In genomic region chr7:90816511-90817142, GRCh38 we compare ENCODE assay signal across 9 cellular contexts.
DNase-seq lines count a peak whose midpoint lies in the region; ATAC-seq and TF ChIP-seq lines count a peak whose summit lies in the region.
"Had no signal": no experiment of that assay in that cellular context is flagged by ENCODE, and none has a peak within 500 bp of the region (broad histone marks: within the 10 kb centered on the region; RNA-seq: fewer than 3 reads in every experiment).

No MANE protein-coding gene starts in this region.

- no peak overlapping the region for H3K27ac Mint-ChIP-seq in CD8-positive, alpha-beta T cell
- H3K27ac Mint-ChIP-seq: stimulated activated naive CD8-positive, alpha-beta T cell treated with anti-CD3 and anti-CD28 coated beads, Interleukin-15, Interleukin-2, amounts not matched to agents 100 ng/mL and 50 ng/mL, for 24 hours had no signal

- no peaks in the 10 kb centered on the region for H3K9me2 ChIP-seq in PC-9 (ENCODE audit: insufficient read depth)

- H2AFZ ChIP-seq in PC-9, result no peak overlapping the region

- TF ChIP-seq CTCF in PC-9 (conservative IDR thresholded peaks at IDR 0.05), result no peak
- TF ChIP-seq CTCF in left ventricle myocardium inferior (IDR thresholded peaks at IDR 0.05; ENCODE audit: borderline replicate concordance), result no peak
- no peak for TF ChIP-seq CTCF in transverse colon (IDR thresholded peaks at IDR 0.05)
- no peak for TF ChIP-seq CTCF in CD8-positive, alpha-beta T cell (IDR thresholded peaks at IDR 0.05)

- H3K27ac ChIP-seq in PC-9, result no peak overlapping the region
- peak overlapping the region; percentile 4 for H3K27ac ChIP-seq in left ventricle myocardium inferior (replicated peaks)
- H3K27ac ChIP-seq in transverse colon, result no peak overlapping the region
- H3K27ac ChIP-seq in CD8-positive, alpha-beta T cell (ENCODE audit: low read depth, low read length), result no peak overlapping the region

- no peak for TF ChIP-seq EP300 in transverse colon (IDR thresholded peaks at IDR 0.05; ENCODE audit: low read depth)

- POLR2A ChIA-PET in PC-9 (lab: Charles Lee; ENCODE audit: unreplicated experiment), result interaction anchor here (0.6 kb wide), 1 partner anchor 28 kb away, joined by 6 read pairs; no protein-coding TSS in a partner anchor
- POLR2A ChIA-PET in CD8-positive, alpha-beta T cell (lab: Charles Lee), result no interaction called here

- no peak overlapping the region for H3K4me3 Mint-ChIP-seq in CD8-positive, alpha-beta T cell
- H3K4me3 Mint-ChIP-seq: stimulated activated naive CD8-positive, alpha-beta T cell treated with anti-CD3 and anti-CD28 coated beads, Interleukin-15, Interleukin-2, amounts not matched to agents 100 ng/mL and 50 ng/mL, for 24 hours had no signal

- H3K4me1 Mint-ChIP-seq in CD8-positive, alpha-beta T cell (ENCODE audit: low read depth), result no peaks in the 10 kb centered on the region

- no peak overlapping the region; the same call in 1 of the 2 replicates for H3K4me2 ChIP-seq in PC-9

- in situ Hi-C loops in ACHN (cut with HindIII; ENCODE audit: low pct_ligation_motif_present, low pct_unique_long_range_greater_than_20kb, low sequenced_read_pairs), result no loop called here
- in situ Hi-C loops in transverse colon (cut with MboI; ENCODE audit: low pct_ligation_motif_present in 1 of 4, low pct_unique_long_range_greater_than_20kb in 1 of 4, low sequenced_read_pairs in 3 of 4), result no loop called here

- H3K4me3 ChIP-seq in PC-9 (no peak overlapping the region), left ventricle myocardium inferior (no peak overlapping the region), transverse colon (no peak overlapping the region)
- H3K4me3 ChIP-seq in CD8-positive, alpha-beta T cell (ENCODE audit: low read depth, low read length), result no peak overlapping the region

- H3K27me3 Mint-ChIP-seq in CD8-positive, alpha-beta T cell (ENCODE audit: low read depth), result no peaks in the 10 kb centered on the region

- H3K9me3 ChIP-seq in PC-9 (ENCODE audit: insufficient read depth, low read depth), result no peaks in the 10 kb centered on the region
- H3K9me3 ChIP-seq in left ventricle myocardium inferior (replicated peaks), result peaks cover 12% of the 10 kb centered on the region
- no peaks in the 10 kb centered on the region for H3K9me3 ChIP-seq in transverse colon
- H3K9me3 ChIP-seq in CD8-positive, alpha-beta T cell (ENCODE audit: low read length), result no peaks in the 10 kb centered on the region

- 57 to 65% methylated on average over 6 of the region's 6 CpGs for WGBS in transverse colon (ENCODE audit: low coverage in 1 of 2), 2 donors

- H4K20me1 ChIP-seq in PC-9 (ENCODE audit: insufficient read depth), result no peaks in the 10 kb centered on the region

- H3K27me3 ChIP-seq in PC-9 (ENCODE audit: insufficient read depth, low read depth), result no peaks in the 10 kb centered on the region
- H3K27me3 ChIP-seq in left ventricle myocardium inferior (ENCODE audit: low read depth), result no peaks in the 10 kb centered on the region
- H3K27me3 ChIP-seq in transverse colon, result no peaks in the 10 kb centered on the region
- H3K27me3 ChIP-seq in CD8-positive, alpha-beta T cell (ENCODE audit: insufficient read depth, low read length), result no peaks in the 10 kb centered on the region

- CTCF ChIA-PET in PC-9 (lab: Charles Lee), result no interaction called here
- CTCF ChIA-PET in CD8-positive, alpha-beta T cell (lab: Charles Lee), result no interaction called here

- H3K9me3 Mint-ChIP-seq in CD8-positive, alpha-beta T cell, result peaks cover 6% of the 10 kb centered on the region

- H3K4me1 ChIP-seq in PC-9 (replicated peaks; ENCODE audit: insufficient read depth) (no peaks in the 10 kb centered on the region), left ventricle myocardium inferior (no peaks in the 10 kb centered on the region), transverse colon (no peaks in the 10 kb centered on the region)
- no peaks in the 10 kb centered on the region for H3K4me1 ChIP-seq in CD8-positive, alpha-beta T cell (ENCODE audit: insufficient read depth, low read length)

- DNase-seq in ACHN (peak; percentile 98), PC-9 (peak; percentile 33 to 52), left ventricle myocardium inferior (no peak), transverse colon (no peak)
- no peak for DNase-seq in stimulated activated CD8-positive, alpha-beta memory T cell treated with anti-CD3 and anti-CD28 coated beads, Interleukin-4, amount 100 ng/mL, for 48 hours
- no peak for DNase-seq in CD8-positive, alpha-beta T cell

- no TSS peak for BruUV-seq in PC-9 (replicated peaks; lab: Mats Ljungman, UMichigan)

- H3K36me3 ChIP-seq in PC-9 (ENCODE audit: low read depth) (no peaks in the 10 kb centered on the region), left ventricle myocardium inferior (no peaks in the 10 kb centered on the region), transverse colon (no peaks in the 10 kb centered on the region)
- H3K36me3 ChIP-seq in CD8-positive, alpha-beta T cell (ENCODE audit: insufficient read depth, low read length), result no peaks in the 10 kb centered on the region

- H3K36me3 Mint-ChIP-seq in CD8-positive, alpha-beta T cell, result no peaks in the 10 kb centered on the region

- intact Hi-C loops in PC-9 (cut with micrococcal nuclease; ENCODE audit: unreplicated experiment) (no loop called here), left ventricle myocardium inferior (cut with micrococcal nuclease) (no loop called here), transverse colon (cut with DNase I; ENCODE audit: low total_unique reads) (no loop called here)
- intact Hi-C loops in CD8-positive, alpha-beta T cell (cut with DNase I, micrococcal nuclease), result loop anchor here in 1 of 2 experiments (10.0 kb wide), 1 partner anchor 1648 kb away; no protein-coding TSS in a partner anchor

- ATAC-seq in GM18909 (IDR thresholded peaks at IDR 0.05; ENCODE audit: poor library complexity, unreplicated experiment) (peak; percentile 100), HG03045 (IDR thresholded peaks at IDR 0.05; ENCODE audit: unreplicated experiment) (peak; percentile 99)
- ATAC-seq in CD8-positive, alpha-beta T cell, result no peak

- H3F3A ChIP-seq in PC-9 (ENCODE audit: insufficient read depth, low read depth), result no peaks in the 10 kb centered on the region

- H3K79me2 ChIP-seq in PC-9 (ENCODE audit: low read depth), result no peaks in the 10 kb centered on the region

- TF ChIP-seq POLR2A in transverse colon (IDR thresholded peaks at IDR 0.05), result no peak

Comparison
In these comparisons a context has a peak if more than half of its experiments do, and no peak if none do; other contexts are left out.
1. DNase-seq: peak in ACHN (single experiment) and PC-9 (2 of 2); none in left ventricle myocardium inferior (single experiment), transverse colon (single experiment), stimulated activated CD8-positive, alpha-beta memory T cell treated with anti-CD3 and anti-CD28 coated beads, Interleukin-4, amount 100 ng/mL, for 48 hours (single experiment) and CD8-positive, alpha-beta T cell (0 of 7).